In the genomic region with DNA sequence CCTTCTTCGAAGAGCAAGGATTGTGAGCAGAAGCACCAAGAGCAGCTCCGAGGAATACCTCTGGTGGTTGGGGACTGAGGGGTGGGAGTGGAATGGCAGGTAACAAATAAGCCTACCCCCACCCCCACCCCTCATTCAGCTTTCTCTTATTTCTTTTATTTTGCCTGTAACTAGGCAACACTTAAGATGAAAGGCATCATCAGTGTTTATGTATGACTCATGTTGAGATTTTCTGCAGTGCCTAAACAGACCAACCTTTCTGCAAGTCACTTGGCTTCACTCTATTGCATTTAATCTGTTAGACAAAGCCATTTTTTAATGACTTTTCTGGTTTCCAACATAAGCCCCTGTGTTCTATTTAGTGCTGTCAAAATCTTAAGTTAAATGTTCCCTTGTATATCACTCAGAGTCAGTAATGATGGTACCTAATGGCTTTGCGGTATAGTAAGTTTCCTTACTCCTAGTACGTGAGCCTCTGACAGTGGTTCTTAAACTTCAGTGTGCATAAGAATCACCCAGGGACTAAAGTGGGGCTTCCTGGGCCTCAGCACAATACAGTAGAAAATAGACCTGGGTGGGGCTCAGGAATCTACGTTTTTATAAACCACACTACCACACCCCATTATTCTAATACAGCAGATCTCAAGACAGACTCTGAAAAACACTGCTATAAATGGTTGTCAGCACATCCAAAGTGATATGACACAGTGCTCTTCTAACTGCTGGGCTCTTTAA, we compare ENCODE assay signal across 1 cellular context.
A peak's percentile ranks its signal among the peaks of the same experiment; 100 is the strongest.
TF ChIP-seq lines count a peak whose summit lies in the region.

No MANE protein-coding gene starts in this region.

TF ChIP-seq in IMR-90, 13 proteins besides CTCF, POLR2A, EP300 and RAD21:
- TF ChIP-seq BHLHE40 (IDR thresholded peaks at IDR 0.05; ENCODE audit: low read depth, low read length) (no peak), CEBPB (IDR thresholded peaks at IDR 0.05; ENCODE audit: low read depth, low read length) (no peak), FOS (IDR thresholded peaks at IDR 0.05; ENCODE audit: low read depth, low read length) (peak; percentile 67; the same call in 1 of the 2 replicates), NFE2L2 (IDR thresholded peaks at IDR 0.05; ENCODE audit: low read depth, low read length) (peak; percentile 50; the same call in 1 of the 2 replicates)
